ENCODE assay signal across 21 cellular contexts in genomic region chr7:41287559-41288335, GRCh38.
"Had no signal": no experiment of that assay in that cellular context is flagged by ENCODE, and none has a peak within 500 bp of the region (broad histone marks: within the 10 kb centered on the region; RNA-seq: fewer than 3 reads in every experiment).

No MANE protein-coding gene starts in this region.

- H3K4me3 ChIP-seq: esophagus squamous epithelium, hepatocyte, ovary, psoas muscle, stomach had no signal

- H3K27me3 ChIP-seq: esophagus squamous epithelium, foreskin keratinocyte, hepatocyte, ovary, stomach had no signal

- H3K4me1 ChIP-seq: esophagus squamous epithelium, psoas muscle, stomach had no signal

- DNase-seq: activated CD4-positive, alpha-beta T cell treated with anti-CD3 and anti-CD28 coated beads, Interleukin-2, amount 50 U/mL, for 1 hour; activated CD8-positive, alpha-beta memory T cell treated with anti-CD3 and anti-CD28 coated beads, Interleukin-2, amount 50 U/mL, for 4 hours; activated naive CD4-positive, alpha-beta T cell treated with anti-CD3 and anti-CD28 coated beads for 36 hours; activated T-cell treated with anti-CD3 and anti-CD28 coated beads, Interleukin-2, amount 50 U/mL, for 4 hours; effector CD4-positive, alpha-beta T cell; esophagus squamous epithelium; foreskin keratinocyte; immature natural killer cell; mesenchymal stem cell; naive thymus-derived CD8-positive, alpha-beta T cell; ovary; psoas muscle; right cardiac atrium; small intestine; stimulated activated CD4-positive, alpha-beta T cell treated with anti-CD3 and anti-CD28 coated beads, Interleukin-15, amount 100 ng/mL, for 24 hours; stimulated activated CD4-positive, alpha-beta T cell treated with anti-CD3 and anti-CD28 coated beads, Interleukin-4, amount 100 ng/mL, for 1 hour; stomach; T1000 had no signal

- H3K27ac ChIP-seq: esophagus squamous epithelium, foreskin keratinocyte, hepatocyte, ovary, psoas muscle, stomach had no signal

- H3K36me3 ChIP-seq: esophagus squamous epithelium, ovary, stomach had no signal

- ATAC-seq: activated CD4-positive, CD25-positive, alpha-beta regulatory T cell treated with anti-CD3 and anti-CD28 coated beads, Interleukin-2, amount 50 U/mL, for 24 hours; activated T-cell treated with anti-CD3 and anti-CD28 coated beads, Interleukin-2, amount 50 U/mL, for 4 hours; foreskin keratinocyte; naive thymus-derived CD8-positive, alpha-beta T cell; psoas muscle; right cardiac atrium; stimulated activated effector memory CD8-positive, alpha-beta T cell treated with anti-CD3 and anti-CD28 coated beads, Interleukin-12 subunit alpha, Interleukin-12 subunit beta, amount 100 ng/mL, for 72 hours had no signal

- H3K9me3 ChIP-seq: esophagus squamous epithelium, ovary, psoas muscle had no signal
